In the genomic region with DNA sequence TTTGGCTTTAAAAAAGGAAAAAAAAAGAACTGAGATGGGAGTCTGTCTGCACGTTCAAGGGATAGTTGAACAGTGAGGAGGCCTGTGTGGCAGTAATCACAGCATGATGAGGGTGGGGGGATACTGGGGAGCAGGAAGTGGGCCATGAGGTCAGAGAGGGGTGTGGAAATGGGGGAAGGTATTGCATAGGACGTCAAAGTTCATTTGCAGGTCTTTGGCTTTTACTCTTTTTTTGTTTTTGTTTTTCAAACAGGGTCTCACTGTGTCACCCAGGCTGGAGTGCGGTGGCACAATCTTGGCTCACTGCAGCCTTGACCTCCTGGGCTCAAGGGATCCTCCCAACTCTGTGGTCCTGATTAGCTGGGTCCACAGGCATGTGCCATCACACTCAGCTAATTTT, we compare ENCODE assay signal across 1 cellular context.
TF ChIP-seq lines count a peak whose summit lies in the region.

No MANE protein-coding gene starts in this region.

TF ChIP-seq in HepG2, 621 proteins besides CTCF, POLR2A, EP300 and RAD21 (continued from another document):
- TF ChIP-seq ARID4A (CRISPR knock-in tag; IDR thresholded peaks at IDR 0.05; ENCODE audit: borderline replicate concordance) = peak; percentile 10; the same call in 1 of the 2 replicates
- TF ChIP-seq ZNF30 (CRISPR knock-in tag; IDR thresholded peaks at IDR 0.05) = no peak
- TF ChIP-seq, protein P1, sequence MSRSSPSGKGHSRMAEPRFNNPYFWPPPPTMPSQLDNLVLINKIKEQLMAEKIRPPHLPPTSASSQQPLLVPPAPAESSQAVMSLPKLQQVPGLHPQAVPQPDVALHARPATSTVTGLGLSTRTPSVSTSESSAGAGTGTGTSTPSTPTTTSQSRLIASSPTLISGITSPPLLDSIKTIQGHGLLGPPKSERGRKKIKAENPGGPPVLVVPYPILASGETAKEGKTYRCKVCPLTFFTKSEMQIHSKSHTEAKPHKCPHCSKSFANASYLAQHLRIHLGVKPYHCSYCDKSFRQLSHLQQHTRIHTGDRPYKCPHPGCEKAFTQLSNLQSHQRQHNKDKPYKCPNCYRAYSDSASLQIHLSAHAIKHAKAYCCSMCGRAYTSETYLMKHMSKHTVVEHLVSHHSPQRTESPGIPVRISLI (CRISPR knock-in tag; IDR thresholded peaks at IDR 0.05; ENCODE audit: borderline replicate concordance) = peak; percentile 64; the same call in 1 of the 2 replicates
- no peak for TF ChIP-seq NFIC (IDR thresholded peaks at IDR 0.05; ENCODE audit: low read length)
- TF ChIP-seq TBX2 (CRISPR knock-in tag; IDR thresholded peaks at IDR 0.05; ENCODE audit: borderline replicate concordance) = 0 out of 2 replicates have a peak, but pooled peaks have one; percentile 15
- TF ChIP-seq SMARCC2 (IDR thresholded peaks at IDR 0.05) = no peak
- TF ChIP-seq, protein P2, sequence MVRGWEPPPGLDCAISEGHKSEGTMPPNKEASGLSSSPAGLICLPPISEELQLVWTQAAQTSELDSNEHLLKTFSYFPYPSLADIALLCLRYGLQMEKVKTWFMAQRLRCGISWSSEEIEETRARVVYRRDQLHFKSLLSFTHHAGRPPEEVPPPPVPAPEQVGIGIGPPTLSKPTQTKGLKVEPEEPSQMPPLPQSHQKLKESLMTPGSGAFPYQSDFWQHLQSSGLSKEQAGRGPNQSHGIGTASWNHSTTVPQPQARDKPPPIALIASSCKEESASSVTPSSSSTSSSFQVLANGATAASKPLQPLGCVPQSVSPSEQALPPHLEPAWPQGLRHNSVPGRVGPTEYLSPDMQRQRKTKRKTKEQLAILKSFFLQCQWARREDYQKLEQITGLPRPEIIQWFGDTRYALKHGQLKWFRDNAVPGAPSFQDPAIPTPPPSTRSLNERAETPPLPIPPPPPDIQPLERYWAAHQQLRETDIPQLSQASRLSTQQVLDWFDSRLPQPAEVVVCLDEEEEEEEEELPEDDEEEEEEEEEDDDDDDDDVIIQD (CRISPR knock-in tag; IDR thresholded peaks at IDR 0.05; ENCODE audit: low read depth) = 0 out of 2 replicates have a peak, but pooled peaks have one; percentile 9
- 0 out of 2 replicates have a peak, but pooled peaks have one; percentile 12 for TF ChIP-seq GATAD2A (CRISPR knock-in tag; IDR thresholded peaks at IDR 0.05)
- peak; percentile 38; the same call in 1 of the 2 replicates for TF ChIP-seq GFI1 (CRISPR knock-in tag; IDR thresholded peaks at IDR 0.05; ENCODE audit: borderline replicate concordance)
- peak; percentile 15; the same call in 1 of the 2 replicates for TF ChIP-seq ZNF687 (CRISPR knock-in tag; IDR thresholded peaks at IDR 0.05)
- peak; percentile 20; the same call in 1 of the 2 replicates for TF ChIP-seq ZBTB38 (CRISPR knock-in tag; IDR thresholded peaks at IDR 0.05)
- TF ChIP-seq ELF3 (CRISPR knock-in tag; IDR thresholded peaks at IDR 0.05) = no peak
- no peak for TF ChIP-seq HNRNPLL (IDR thresholded peaks at IDR 0.05; ENCODE audit: low read depth, low read length, poor library complexity, severe bottlenecking)
- no peak for TF ChIP-seq NFYB (CRISPR knock-in tag; IDR thresholded peaks at IDR 0.05)
